Comparison of ENCODE assay signal across 17 cellular contexts in the genomic region with DNA sequence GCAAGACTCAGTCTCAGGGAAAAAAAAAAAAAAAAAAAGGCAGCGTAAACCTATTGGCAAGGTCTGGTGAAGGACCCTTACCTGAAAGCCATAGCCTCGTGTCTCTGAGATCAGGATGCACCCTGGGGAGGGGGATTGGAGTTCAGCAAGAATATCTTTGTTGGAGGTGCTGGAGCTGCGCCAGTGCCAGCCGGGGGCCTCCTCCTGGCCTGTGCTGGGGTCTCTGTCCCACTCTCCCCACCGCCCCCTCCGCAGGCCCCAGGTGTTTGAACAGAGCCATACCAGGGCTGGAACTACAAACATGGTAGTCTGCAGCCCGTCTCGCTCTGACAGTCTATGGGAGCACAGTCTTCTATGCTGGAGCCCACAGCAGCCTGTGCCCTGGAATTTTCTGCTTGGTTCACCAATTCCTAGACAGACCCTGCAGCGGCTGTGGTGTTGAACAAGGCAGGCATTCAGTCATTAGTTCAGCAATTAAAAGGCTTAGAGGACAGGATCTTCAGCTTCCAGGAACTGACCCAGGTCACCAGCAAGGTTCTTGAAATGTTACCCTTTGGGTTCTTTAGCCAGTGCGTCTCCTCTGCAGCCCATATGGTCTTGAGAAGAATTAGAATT. TPM values are rescaled to one million over a fixed set of nuclear protein-coding genes. Genes with fewer than 3 reads are reported as not detected.
DNase-seq lines count a peak whose midpoint lies in the region; ATAC-seq, FAIRE-seq and TF ChIP-seq lines count a peak whose summit lies in the region.
"Had no signal": no experiment of that assay in that cellular context is flagged by ENCODE, and none has a peak within 500 bp of the region (broad histone marks: within the 10 kb centered on the region; RNA-seq: fewer than 3 reads in every experiment).

No MANE protein-coding gene starts in this region.

- no peaks in the 10 kb centered on the region for H3K27me3 ChIP-seq in A673 (replicated peaks; ENCODE audit: insufficient read depth, low read depth, low read length, poor library complexity)
- H3K27me3 ChIP-seq in K562 (ENCODE audit: control insufficient read depth in 2 of 2, insufficient read depth in 2 of 2, low read length in 2 of 2), result peaks cover 29 to 59% of the 10 kb centered on the region in 2 experiments; a peak in 4 of 5 replicates
- H3K27me3 ChIP-seq in mesendoderm (ENCODE audit: insufficient read depth, low read length, poor library complexity), result no peaks in the 10 kb centered on the region
- H3K27me3 ChIP-seq: BLaER1 treated with 17β-estradiol and CSF1 and Interleukin-3, amounts not matched to agents 10 nM and 100 nM had no signal

- H3K18ac ChIP-seq in mesendoderm (ENCODE audit: low read length), result peak overlapping the region; percentile 64

- no peak for FAIRE-seq in K562 (lab: Jason Lieb, UNC)
- FAIRE-seq: GM19239 had no signal

- intact Hi-C loops in A673 (cut with micrococcal nuclease; ENCODE audit: unreplicated experiment) (loop anchor here (5.0 kb wide), 2 partner anchors 87 to 102 kb away; no protein-coding TSS in a partner anchor), K562 (cut with micrococcal nuclease) (no loop called here)

- no peaks in the 10 kb centered on the region for H3K9me1 ChIP-seq in K562 (ENCODE audit: control insufficient read depth, insufficient read depth, low read length)

- in situ Hi-C loops in K562 (cut with MboI), result no loop called here

- no peaks in the 10 kb centered on the region for H3K79me1 ChIP-seq in mesendoderm (ENCODE audit: low read length)

- CTCF ChIA-PET in A673 (lab: Charles Lee) (no interaction called here), K562 (lab: Yijun Ruan, JAX; ENCODE audit: low intra/inter-chr PET ratio) (no interaction called here)

- H3K4me3 ChIP-seq in A673 (ENCODE audit: low read depth, low read length, poor library complexity, severe bottlenecking), result peak overlapping the region; percentile 39
- no peak overlapping the region for H3K4me3 ChIP-seq in K562
- H3K4me3 ChIP-seq in mesendoderm (ENCODE audit: low read length), result no peak overlapping the region
- H3K4me3 ChIP-seq: BLaER1 treated with 17β-estradiol and CSF1 and Interleukin-3, amounts not matched to agents 10 nM and 100 nM; GM23248 had no signal

- no peak overlapping the region for H2AK5ac ChIP-seq in mesendoderm (ENCODE audit: low read length)

- H3K4me1 ChIP-seq in A673 (ENCODE audit: insufficient read depth, low read length, poor library complexity, severe bottlenecking), result peaks cover 73% of the 10 kb centered on the region
- no peaks in the 10 kb centered on the region for H3K4me1 ChIP-seq in K562 (replicated peaks in 1 of 2; ENCODE audit: control insufficient read depth in 2 of 2, insufficient read depth in 2 of 2, low read length in 2 of 2)
- peaks cover 13% of the 10 kb centered on the region for H3K4me1 ChIP-seq in mesendoderm (ENCODE audit: control insufficient read depth, low read depth, low read length)

- H3K9ac ChIP-seq in K562 (ENCODE audit: insufficient read depth in 1 of 2, low read depth in 2 of 2, low read length in 2 of 2) (no peak overlapping the region), mesendoderm (ENCODE audit: low read length) (no peak overlapping the region)
- H3K9ac ChIP-seq: BLaER1 treated with 17β-estradiol and CSF1 and Interleukin-3, amounts not matched to agents 10 nM and 100 nM; GM23248 had no signal

- TF ChIP-seq RAD21 in K562 (CRISPR knock-in tag; conservative IDR thresholded peaks at IDR 0.05 in 1 of 2, IDR thresholded peaks at IDR 0.05 in 1 of 2), result no peak

- H3K56ac ChIP-seq in mesendoderm (ENCODE audit: low read length), result no peak overlapping the region

- POLR2A ChIA-PET in A673 (lab: Charles Lee; ENCODE audit: low non-redundant PET) (interaction anchor here (0.6 kb wide), 1 partner anchor 19 kb away, joined by 3 read pairs; no protein-coding TSS in a partner anchor), K562 (lab: Yijun Ruan, JAX) (interaction anchor here (0.9 to 1.1 kb wide), 2 partner anchors 15 to 19 kb away, joined by 3 read pairs; no protein-coding TSS in a partner anchor)

- H4K5ac ChIP-seq in mesendoderm (ENCODE audit: low read length), result no peak overlapping the region

- H3K9me3 ChIP-seq in A673 (ENCODE audit: low read depth, low read length, poor library complexity, severe bottlenecking), result no peaks in the 10 kb centered on the region
- no peaks in the 10 kb centered on the region for H3K9me3 ChIP-seq in K562 (replicated peaks; ENCODE audit: control insufficient read depth, insufficient read depth, low read depth, low read length)
- H3K9me3 ChIP-seq: BLaER1 treated with 17β-estradiol and CSF1 and Interleukin-3, amounts not matched to agents 10 nM and 100 nM had no signal

- ATAC-seq in K562 (no peak), GM18511 (IDR thresholded peaks at IDR 0.05; ENCODE audit: unreplicated experiment) (no peak), GM21576 (IDR thresholded peaks at IDR 0.05; ENCODE audit: unreplicated experiment) (no peak)

- no peak overlapping the region for H2BK120ac ChIP-seq in mesendoderm (ENCODE audit: low read depth, low read length)

- H2BK5ac ChIP-seq in mesendoderm (ENCODE audit: low read length), result no peak overlapping the region

- no peak for TF ChIP-seq EP300 in K562 (IDR thresholded peaks at IDR 0.05; ENCODE audit: low read length)

- H3K23ac ChIP-seq in mesendoderm (ENCODE audit: low read length), result no peak overlapping the region

- no peak for DNase-seq in A673 (ENCODE audit: low spot score)
- no peak for DNase-seq in K562 (ENCODE audit: extremely low read depth in 1 of 4, low spot score in 3 of 4)
- no peak for DNase-seq in mesendoderm
- DNase-seq in retina, result peak; percentile 65
- no peak for DNase-seq in T-helper 2 cell
- DNase-seq: 8988T; ACHN; CD4-positive, CD25-positive, alpha-beta regulatory T cell; DMS53; GM23248; H7; KBM-7 had no signal

- no peak overlapping the region for H3K4me2 ChIP-seq in K562 (ENCODE audit: insufficient read depth, low read length)
- no peak overlapping the region for H3K4me2 ChIP-seq in mesendoderm (ENCODE audit: low read length)
- H3K4me2 ChIP-seq: BLaER1 treated with 17β-estradiol and CSF1 and Interleukin-3, amounts not matched to agents 10 nM and 100 nM had no signal

- no peak for TF ChIP-seq POLR2A in K562 (conservative IDR thresholded peaks at IDR 0.05)

- H3K79me2 ChIP-seq in K562 (ENCODE audit: control insufficient read depth, insufficient read depth, low read length), result no peaks in the 10 kb centered on the region
- no peaks in the 10 kb centered on the region for H3K79me2 ChIP-seq in mesendoderm (ENCODE audit: control insufficient read depth, insufficient read depth, low read length)

- H2BK15ac ChIP-seq in mesendoderm (replicated peaks; ENCODE audit: low read depth), result no peak overlapping the region

- TF ChIP-seq CTCF in A673 (conservative IDR thresholded peaks at IDR 0.05; ENCODE audit: low read depth, low read length) (no peak), K562 (IDR thresholded peaks at IDR 0.05 in 2 of 3, conservative IDR thresholded peaks at IDR 0.05 in 1 of 3; ENCODE audit: insufficient read depth in 2 of 3, low read depth in 1 of 3, low read length in 3 of 3) (no peak)

- H2AFZ ChIP-seq in K562 (ENCODE audit: low read depth, low read length), result no peak overlapping the region
- H2AFZ ChIP-seq: GM23248 had no signal

- H3K27ac ChIP-seq in A673 (ENCODE audit: low read depth, low read length, poor library complexity, severe bottlenecking), result peak overlapping the region; percentile 100
- H3K27ac ChIP-seq in K562 (ENCODE audit: extremely low read depth, low read depth, low read length), result no peak overlapping the region
- H3K27ac ChIP-seq in mesendoderm (ENCODE audit: low read depth, low read length), result no peak overlapping the region
- H3K27ac ChIP-seq: BLaER1 treated with 17β-estradiol and CSF1 and Interleukin-3, amounts not matched to agents 10 nM and 100 nM; GM23248; HL-60 had no signal

- H4K8ac ChIP-seq in mesendoderm (ENCODE audit: low read depth, low read length), result no peak overlapping the region

- BruUV-seq in A673 (replicated peaks; lab: Mats Ljungman, UMichigan) (no TSS peak), K562 (replicated peaks; lab: Mats Ljungman, UMichigan) (no TSS peak)

- peaks cover 8% of the 10 kb centered on the region for H3K36me3 ChIP-seq in A673 (ENCODE audit: insufficient read depth, low read length, poor library complexity, severe bottlenecking)
- no peaks in the 10 kb centered on the region for H3K36me3 ChIP-seq in K562 (ENCODE audit: control insufficient read depth, insufficient read depth, low read length)
- no peaks in the 10 kb centered on the region for H3K36me3 ChIP-seq in mesendoderm (ENCODE audit: control insufficient read depth, insufficient read depth, low read length)
- H3K36me3 ChIP-seq: BLaER1 treated with 17β-estradiol and CSF1 and Interleukin-3, amounts not matched to agents 10 nM and 100 nM had no signal

- H3K4ac ChIP-seq in mesendoderm (ENCODE audit: low read depth, low read length), result no peak overlapping the region

- H4K20me1 ChIP-seq in K562 (replicated peaks; ENCODE audit: control insufficient read depth, insufficient read depth, low read length), result no peaks in the 10 kb centered on the region
- H4K20me1 ChIP-seq: BLaER1 treated with 17β-estradiol and CSF1 and Interleukin-3, amounts not matched to agents 10 nM and 100 nM had no signal

- WGBS in K562 (ENCODE audit: insufficient coverage, low coverage, missing lambda C conversion rate), result 3% methylated on average over 9 of the region's 10 CpGs
- WGBS in mesendoderm (ENCODE audit: extremely low coverage, insufficient coverage, low lambda C conversion rate), result no CpG with 5 or more reads among the region's 10 CpGs

TF ChIP-seq in K562, 482 proteins besides CTCF, POLR2A, EP300 and RAD21 (continues in another document):
- no peak for TF ChIP-seq HDAC1 (IDR thresholded peaks at IDR 0.05)

RNA-seq across cellular contexts. Expression of gene KIFC3, which starts 42.2 kb away (rescaled TPM):
- total RNA-seq in A673 (2021), result 198 and 201 TPM in 2 replicates
- total RNA-seq in K562 (2011; cell fraction: chromatin; rRNA removed; ENCODE audit: low replicate concordance), result 164 and 411 TPM in 2 replicates
- 182 and 194 TPM in 2 replicates for total RNA-seq in K562 (2011; cell fraction: nucleolus; rRNA removed)
- total RNA-seq in K562 (2011; cell fraction: nucleoplasm; rRNA removed), result 159 and 191 TPM in 2 replicates
- 103 and 106 TPM in 2 replicates for total RNA-seq in K562 (2014; rRNA removed)
- 19.0 and 22.9 TPM in 2 replicates for total RNA-seq in K562 (2014; rRNA removed; fragmentation: Illumina TruSeq; extraction: Trizol)
- 26.2 and 28.4 TPM in 2 replicates for total RNA-seq in K562 (2015; rRNA removed; fragmentation: Illumina TruSeq; extraction: Trizol)
- total RNA-seq in K562 (2021), result 94.5 and 105 TPM in 2 replicates
- 53.3 and 63.5 TPM in 2 replicates for polyA plus RNA-seq in K562 (2011; rRNA removed)
- 55.1 and 112 TPM in 2 replicates for polyA plus RNA-seq in K562 (2011; cell fraction: cytosol; rRNA removed)
- 117 and 212 TPM in 2 replicates for polyA plus RNA-seq in K562 (2011; cell fraction: nucleus; rRNA removed)
- polyA plus RNA-seq in K562 (2012), result 52.0 and 117 TPM in 2 replicates
- polyA plus RNA-seq in K562 (2014; fragmentation: Illumina TruSeq; extraction: Trizol), result 20.2 and 47.1 TPM in 2 replicates
- under 1 TPM; 0.23 to 0.96 TPM for polyA plus RNA-seq in K562 (2014; fragmentation: Nextera tagmentation; extraction: Ambion mirVana)
- polyA plus RNA-seq in K562 (2014; rRNA removed), result 78.1 and 80.3 TPM in 2 replicates
- polyA minus RNA-seq in K562 (2011; rRNA and poly(A)+ RNA removed), result 30.1 and 42.3 TPM in 2 replicates
- 44.9 and 52.3 TPM in 2 replicates for polyA minus RNA-seq in K562 (2011; cell fraction: cytosol; rRNA and poly(A)+ RNA removed)
- 83.2 and 86.6 TPM in 2 replicates for polyA minus RNA-seq in K562 (2011; cell fraction: nucleus; rRNA and poly(A)+ RNA removed)
- polyA plus RNA-seq in mesendoderm (2013, experiment 1 of 2), result 13.8 TPM
- 14.1 TPM for polyA plus RNA-seq in mesendoderm (2013, experiment 2 of 2)
- polyA plus RNA-seq: CD4-positive, CD25-positive, alpha-beta regulatory T cell had no signal
